ENCODE assay signal across 8 cellular contexts in genomic region chrX:27321632-27322031, GRCh38.
"Had no signal": no experiment of that assay in that cellular context is flagged by ENCODE, and none has a peak within 500 bp of the region (broad histone marks: within the 10 kb centered on the region; RNA-seq: fewer than 3 reads in every experiment).

No MANE protein-coding gene starts in this region.

- FAIRE-seq: HTR-8/SVneo, K562 had no signal

- H3K9ac ChIP-seq: KMS-11 had no signal

- H3K4me3 ChIP-seq: K562 had no signal

- H3K4me2 ChIP-seq: KMS-11 had no signal

- ATAC-seq: K562 had no signal

- H3K27ac ChIP-seq: HL-60, KMS-11 had no signal

- DNase-seq: IMR-90, Karpas-422, KBM-7, KG1 had no signal
